1 cellular context compared by ENCODE assay signal in genomic region chr11:118304227-118304808, GRCh38.
TF ChIP-seq lines count a peak whose summit lies in the region.

Gene CD3E (plus strand): TSS chr11:118304730. CDS start chr11:118304953, 223 bp downstream.

TF ChIP-seq in WTC11, 78 proteins besides CTCF, POLR2A, EP300 and RAD21 (continued from another document):
- TF ChIP-seq ARID4B (CRISPR knock-in tag; IDR thresholded peaks at IDR 0.05; ENCODE audit: borderline replicate concordance) = no peak
- no peak for TF ChIP-seq RELA (CRISPR knock-in tag; IDR thresholded peaks at IDR 0.05; ENCODE audit: borderline replicate concordance)
- no peak for TF ChIP-seq AR (CRISPR knock-in tag; IDR thresholded peaks at IDR 0.05)
